In the genomic region with DNA sequence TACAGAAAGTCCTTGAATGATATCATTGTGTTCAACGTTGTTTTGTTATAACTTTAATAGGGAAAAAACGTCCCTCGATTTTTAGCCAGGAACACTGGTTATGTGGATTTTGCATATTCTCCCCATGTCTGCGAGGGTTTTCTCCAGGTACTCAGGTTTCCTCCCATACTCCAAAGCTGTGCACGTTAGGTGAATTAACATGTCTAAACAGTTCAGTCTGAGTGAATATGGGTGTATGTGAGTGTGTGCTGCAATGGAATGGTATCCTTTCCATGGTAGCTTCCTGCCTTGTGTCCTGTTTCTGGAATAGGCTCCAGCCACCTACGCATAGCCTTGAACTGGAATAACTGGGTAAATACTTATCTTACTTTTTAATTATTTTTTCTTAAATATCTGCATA, we compare ENCODE assay signal across 34 cellular contexts.
"Had no signal": no experiment of that assay in that cellular context is flagged by ENCODE, and none has a peak within 500 bp of the region (broad histone marks: within the 10 kb centered on the region; RNA-seq: fewer than 3 reads in every experiment).

No MANE protein-coding gene starts in this region.

- H3K36me3 ChIP-seq: ascending aorta, Peyer's patch had no signal

- DNase-seq: activated CD4-positive, alpha-beta T cell treated with anti-CD3 and anti-CD28 coated beads, Interleukin-2, amount 10 ng/mL, durations not matched to agents 24 days and 14 days; activated CD4-positive, alpha-beta T cell treated with anti-CD3 and anti-CD28 coated beads, Interleukin-2, amount 50 U/mL, for 4 hours; activated CD8-positive, alpha-beta T cell treated with anti-CD3 and anti-CD28 coated beads, Interleukin-2, amount 10 ng/mL, durations not matched to agents 7 days and 5 days; activated gamma-delta T cell; activated naive CD4-positive, alpha-beta T cell treated with Interleukin-2 at 50 U/mL for 16 hours; activated naive CD8-positive, alpha-beta T cell treated with anti-CD3 and anti-CD28 coated beads, Interleukin-2, amount 10 ng/mL, durations not matched to agents 7 days and 5 days; activated T-cell treated with anti-CD3 and anti-CD28 coated beads, Interleukin-2, amount 50 U/mL, for 24 hours; amygdala; Kasumi-1; KBM-7; MM.1S; MV-4-11; NCI-H1092 treated with DMSO at 0.1 percent for 48 hours; NCI-H1417; NCI-H146; NCI-H187; NCI-H2029 treated with DMSO at 0.1 percent for 48 hours; NCI-H2171 treated with DMSO at 0.1 percent for 48 hours; NCI-H2227 treated with DMSO at 0.1 percent for 48 hours; NCI-H446 treated with DMSO at 0.1 percent for 48 hours; NCI-H524; NCI-H748 treated with DMSO at 0.1 percent for 48 hours; NK-92 treated with Interleukin-12 subunit alpha and Interleukin-12 subunit beta, amount 100 ng/mL, for 24 hours; PC-3; Peyer's patch; RPMI8226; SIG-M5 had no signal

- H3K4me1 Mint-ChIP-seq: activated CD4-positive, alpha-beta T cell treated with anti-CD3 and anti-CD28 coated beads, Interleukin-2, amount 10 ng/mL, durations not matched to agents 24 days and 14 days; activated naive CD4-positive, alpha-beta T cell treated with anti-CD3 and anti-CD28 coated beads, Interleukin-2, amount 50 U/mL, for 24 hours; activated naive CD8-positive, alpha-beta T cell treated with anti-CD3 and anti-CD28 coated beads, Interleukin-2, amount 10 ng/mL, durations not matched to agents 7 days and 5 days; IgD-negative memory B cell had no signal

- H3K27me3 ChIP-seq: ascending aorta, Peyer's patch had no signal

- H3K27ac ChIP-seq: ascending aorta, Peyer's patch had no signal

- H3K4me3 Mint-ChIP-seq: activated CD4-positive, alpha-beta T cell treated with anti-CD3 and anti-CD28 coated beads, Interleukin-2, amount 10 ng/mL, durations not matched to agents 24 days and 14 days; activated CD8-positive, alpha-beta T cell treated with anti-CD3 and anti-CD28 coated beads, Interleukin-2, amount 10 ng/mL, durations not matched to agents 7 days and 5 days; activated naive CD4-positive, alpha-beta T cell treated with anti-CD3 and anti-CD28 coated beads, Interleukin-2, amount 50 U/mL, for 24 hours; activated naive CD8-positive, alpha-beta T cell treated with anti-CD3 and anti-CD28 coated beads, Interleukin-2, amount 10 ng/mL, durations not matched to agents 7 days and 5 days; activated T-cell treated with anti-CD3 and anti-CD28 coated beads, Interleukin-2, amount 50 U/mL, for 24 hours; IgD-negative memory B cell; T-helper 1 cell treated with Interleukin-12 subunit alpha and Interleukin-12 subunit beta and Interleukin-4 antibody, amounts not matched to agents 30 μg/mL and 1 μg/mL, for 36 hours; T-helper 2 cell treated with Interferon-gamma antibody and Interleukin-4, amounts not matched to agents 5 μg/mL and 100 μg/mL, for 36 hours had no signal

- H3K27ac Mint-ChIP-seq: activated CD4-positive, alpha-beta T cell treated with anti-CD3 and anti-CD28 coated beads, Interleukin-2, amount 10 ng/mL, durations not matched to agents 24 days and 14 days; activated CD8-positive, alpha-beta T cell treated with anti-CD3 and anti-CD28 coated beads, Interleukin-2, amount 10 ng/mL, durations not matched to agents 7 days and 5 days; activated naive CD4-positive, alpha-beta T cell treated with anti-CD3 and anti-CD28 coated beads, Interleukin-2, amount 50 U/mL, for 24 hours; activated naive CD8-positive, alpha-beta T cell treated with anti-CD3 and anti-CD28 coated beads, Interleukin-2, amount 10 ng/mL, durations not matched to agents 7 days and 5 days; activated T-cell treated with anti-CD3 and anti-CD28 coated beads, Interleukin-2, amount 50 U/mL, for 24 hours; activated T-helper 2 cell treated with anti-CD3 and anti-CD28 coated beads, Interferon-gamma antibody, Interleukin-2, Interleukin-4, amounts not matched to agents 10 μg/mL and 5 μg/mL and 100 μg/mL, durations not matched to agents 14 hours and 24 hours and 36 hours; IgD-negative memory B cell; T-helper 1 cell treated with Interleukin-12 subunit alpha and Interleukin-12 subunit beta and Interleukin-4 antibody, amounts not matched to agents 30 μg/mL and 1 μg/mL, for 36 hours; T-helper 2 cell treated with Interferon-gamma antibody and Interleukin-4, amounts not matched to agents 5 μg/mL and 100 μg/mL, for 36 hours had no signal

- H3K4me3 ChIP-seq: ascending aorta, Peyer's patch had no signal

- H3K4me1 ChIP-seq: ascending aorta, Peyer's patch had no signal

- H3K27me3 Mint-ChIP-seq: activated CD4-positive, alpha-beta T cell treated with anti-CD3 and anti-CD28 coated beads, Interleukin-2, amount 10 ng/mL, durations not matched to agents 24 days and 14 days; activated naive CD4-positive, alpha-beta T cell treated with anti-CD3 and anti-CD28 coated beads, Interleukin-2, amount 50 U/mL, for 24 hours; activated naive CD8-positive, alpha-beta T cell treated with anti-CD3 and anti-CD28 coated beads, Interleukin-2, amount 10 ng/mL, durations not matched to agents 7 days and 5 days; activated T-cell treated with anti-CD3 and anti-CD28 coated beads, Interleukin-2, amount 50 U/mL, for 24 hours; IgD-negative memory B cell had no signal

- H3K9me3 Mint-ChIP-seq: activated naive CD4-positive, alpha-beta T cell treated with anti-CD3 and anti-CD28 coated beads, Interleukin-2, amount 50 U/mL, for 24 hours; activated T-helper 2 cell treated with anti-CD3 and anti-CD28 coated beads, Interferon-gamma antibody, Interleukin-2, Interleukin-4, amounts not matched to agents 10 μg/mL and 5 μg/mL and 100 μg/mL, durations not matched to agents 14 hours and 24 hours and 36 hours; IgD-negative memory B cell had no signal

- H3K9me3 ChIP-seq: ascending aorta, Peyer's patch had no signal

- H3K36me3 Mint-ChIP-seq: activated naive CD4-positive, alpha-beta T cell treated with anti-CD3 and anti-CD28 coated beads, Interleukin-2, amount 50 U/mL, for 24 hours; activated naive CD8-positive, alpha-beta T cell treated with anti-CD3 and anti-CD28 coated beads, Interleukin-2, amount 10 ng/mL, durations not matched to agents 7 days and 5 days; IgD-negative memory B cell had no signal

- FAIRE-seq: TTC549 had no signal
